14 cellular contexts compared by ENCODE assay signal in the genomic region with DNA sequence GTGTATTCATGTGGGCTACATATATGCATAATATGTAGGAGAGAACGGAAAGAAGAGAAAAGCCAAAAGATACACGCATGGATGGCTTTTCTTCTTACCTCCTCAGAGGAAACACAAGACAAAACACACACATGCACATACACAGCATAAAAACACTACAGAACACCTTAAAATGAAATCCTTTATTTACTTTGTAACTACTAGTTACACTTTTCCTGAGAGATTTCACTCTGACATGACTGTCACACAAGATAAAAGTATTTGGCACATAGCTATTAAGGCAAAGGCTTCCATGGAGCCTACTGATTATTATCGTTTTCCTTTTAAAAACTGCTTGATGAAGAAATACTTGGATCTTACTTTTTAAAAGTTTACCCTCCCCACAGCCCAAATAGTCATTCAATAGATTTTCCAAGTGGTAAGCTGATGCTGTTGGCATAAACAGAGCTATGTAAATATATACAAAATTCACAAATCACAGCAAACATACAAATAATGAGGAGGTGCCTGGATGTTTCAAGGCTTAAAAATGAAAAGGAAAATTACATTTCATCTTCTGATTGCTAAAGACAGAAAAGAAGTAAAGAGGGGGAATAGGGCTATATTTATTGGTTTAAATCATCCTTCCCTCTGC. TPM values are rescaled to one million over a fixed set of nuclear protein-coding genes. Genes with fewer than 3 reads are reported as not detected.
DNase-seq lines count a peak whose midpoint lies in the region; ATAC-seq and TF ChIP-seq lines count a peak whose summit lies in the region.
"Had no signal": no experiment of that assay in that cellular context is flagged by ENCODE, and none has a peak within 500 bp of the region (broad histone marks: within the 10 kb centered on the region; RNA-seq: fewer than 3 reads in every experiment).

No MANE protein-coding gene starts in this region.

- H3K27ac Mint-ChIP-seq in type B pancreatic cell = peak overlapping the region; percentile 49
- H3K27ac Mint-ChIP-seq: stimulated activated effector memory CD8-positive, alpha-beta T cell treated with anti-CD3 and anti-CD28 coated beads, Interleukin-12 subunit alpha, Interleukin-12 subunit beta, amount 100 ng/mL, for 72 hours had no signal

- H3K4me3 ChIP-seq in heart right ventricle (peak overlapping the region in 9 of 10 donors; percentile 29 to 98 (median 79)), coronary artery (peak overlapping the region; percentile 78), muscle layer of colon (ENCODE audit: low read depth in 1 of 2, low read length in 2 of 2) (no peak overlapping the region)
- H3K4me3 ChIP-seq: pancreas had no signal

- H3K27ac ChIP-seq in heart right ventricle = peak overlapping the region; percentile 96 to 100 (median 98)
- peak overlapping the region; percentile 93 to 94 for H3K27ac ChIP-seq in coronary artery
- H3K27ac ChIP-seq in muscle layer of colon (ENCODE audit: low read depth, low read length) = peak overlapping the region; percentile 46
- H3K27ac ChIP-seq: KMS-11 had no signal

- ATAC-seq in heart right ventricle (no peak), Right ventricle myocardium superior (ENCODE audit: poor library complexity) (no peak), GM18858 (IDR thresholded peaks at IDR 0.05; ENCODE audit: unreplicated experiment) (no peak), left lobe of liver (no peak)
- ATAC-seq: HCT116, pancreas, PC-3 had no signal

- H3K9ac ChIP-seq in muscle layer of colon (ENCODE audit: low read length) = no peak overlapping the region
- H3K9ac ChIP-seq: KMS-11 had no signal

- H3K4me1 Mint-ChIP-seq in type B pancreatic cell (ENCODE audit: unreplicated experiment) = peaks cover 61% of the 10 kb centered on the region

- 23 to 31% methylated on average over 3 of the region's 3 CpGs for WGBS in heart right ventricle, 2 donors

- H3K4me1 ChIP-seq in heart right ventricle = peaks cover 0 to 86% (median 64%) of the 10 kb centered on the region in 9 donors
- H3K4me1 ChIP-seq in muscle layer of colon (ENCODE audit: insufficient read depth, low read length) = peaks cover 4% of the 10 kb centered on the region
- H3K4me1 ChIP-seq: pancreas had no signal

- peaks cover 0 to 4% (median 0%) of the 10 kb centered on the region in 7 donors for H3K27me3 ChIP-seq in heart right ventricle
- peaks cover 5 to 14% of the 10 kb centered on the region in 2 donors for H3K27me3 ChIP-seq in muscle layer of colon (ENCODE audit: control insufficient read depth in 1 of 2, insufficient read depth in 2 of 2, low read length in 2 of 2)

- H3K36me3 ChIP-seq in heart right ventricle (peaks cover 0 to 50% (median 0%) of the 10 kb centered on the region in 9 donors), muscle layer of colon (ENCODE audit: insufficient read depth, low read length) (no peaks in the 10 kb centered on the region)
- H3K36me3 ChIP-seq: pancreas had no signal

- H3K9me3 ChIP-seq in heart right ventricle = no peaks in the 10 kb centered on the region
- no peaks in the 10 kb centered on the region for H3K9me3 ChIP-seq in muscle layer of colon (ENCODE audit: low read length)
- H3K9me3 ChIP-seq: pancreas had no signal

- H3K9me3 Mint-ChIP-seq in type B pancreatic cell = no peaks in the 10 kb centered on the region
- H3K9me3 Mint-ChIP-seq: stimulated activated effector memory CD8-positive, alpha-beta T cell treated with anti-CD3 and anti-CD28 coated beads, Interleukin-12 subunit alpha, Interleukin-12 subunit beta, amount 100 ng/mL, for 72 hours had no signal

- TF ChIP-seq CTCF in heart right ventricle (IDR thresholded peaks at IDR 0.05) = no peak
- TF ChIP-seq CTCF in coronary artery (IDR thresholded peaks at IDR 0.05) = no peak
- TF ChIP-seq CTCF in type B pancreatic cell (conservative IDR thresholded peaks at IDR 0.05) = no peak

- intact Hi-C loops in heart right ventricle (cut with DNase I) (loop anchor here in 7 of 10 donors (5.0 to 10.0 kb wide), 13 partner anchors 49 to 1243 kb away; a partner anchor contains a TSS), Right ventricle myocardium superior (cut with DNase I) (loop anchor here (10.0 kb wide), 1 partner anchor 177 kb away; a partner anchor contains a TSS)

- H3K36me3 Mint-ChIP-seq in type B pancreatic cell = peaks cover 7% of the 10 kb centered on the region

- DNase-seq in heart right ventricle = no peak
- no peak for DNase-seq in Right ventricle myocardium superior
- DNase-seq in coronary artery (ENCODE audit: low spot score) = no peak
- DNase-seq in type B pancreatic cell (ENCODE audit: extremely low spot score, unreplicated experiment) = no peak
- DNase-seq in NK-92 treated with Interleukin-12 subunit alpha and Interleukin-12 subunit beta, amount 100 ng/mL, for 24 hours (lab: John Stamatoyannopoulos, UW) = no peak
- DNase-seq in left lobe of liver (ENCODE audit: low spot score) = no peak
- DNase-seq: activated CD4-positive, alpha-beta T cell treated with anti-CD3 and anti-CD28 coated beads, Interleukin-2, amount 50 U/mL, for 4 hours; pancreas; PC-3 had no signal

- H3K27me3 Mint-ChIP-seq in type B pancreatic cell = peaks cover 91% of the 10 kb centered on the region

- peak overlapping the region; percentile 86 for H3K4me3 Mint-ChIP-seq in type B pancreatic cell
- H3K4me3 Mint-ChIP-seq: stimulated activated effector memory CD8-positive, alpha-beta T cell treated with anti-CD3 and anti-CD28 coated beads, Interleukin-12 subunit alpha, Interleukin-12 subunit beta, amount 100 ng/mL, for 72 hours had no signal

RNA-seq across cellular contexts. Expression of gene ZEB2, which starts 8.6 kb away (rescaled TPM):
- total RNA-seq in heart right ventricle = 10 to 100 TPM; 68.7 to 99.5 (median 88.2) TPM
- polyA plus RNA-seq in heart right ventricle = 10 to 100 TPM; 17.2 to 26.0 TPM
- total RNA-seq in Right ventricle myocardium superior = 81.0 TPM
- total RNA-seq in type B pancreatic cell (ENCODE audit: low replicate concordance) = 8.3 and 88.5 TPM in 2 replicates
- 19.3 TPM for total RNA-seq in left lobe of liver

Comparison
In these comparisons a context has a peak if more than half of its experiments do, and no peak if none do; other contexts are left out.
1. H3K27ac ChIP-seq: peak in every context shown above with its lines; median percentile 98 in heart right ventricle; 94 in coronary artery; 46 in muscle layer of colon.
2. H3K4me3 ChIP-seq: peak in heart right ventricle (9 of 10) and coronary artery (single experiment); none in muscle layer of colon (0 of 2).